In the genomic region with DNA sequence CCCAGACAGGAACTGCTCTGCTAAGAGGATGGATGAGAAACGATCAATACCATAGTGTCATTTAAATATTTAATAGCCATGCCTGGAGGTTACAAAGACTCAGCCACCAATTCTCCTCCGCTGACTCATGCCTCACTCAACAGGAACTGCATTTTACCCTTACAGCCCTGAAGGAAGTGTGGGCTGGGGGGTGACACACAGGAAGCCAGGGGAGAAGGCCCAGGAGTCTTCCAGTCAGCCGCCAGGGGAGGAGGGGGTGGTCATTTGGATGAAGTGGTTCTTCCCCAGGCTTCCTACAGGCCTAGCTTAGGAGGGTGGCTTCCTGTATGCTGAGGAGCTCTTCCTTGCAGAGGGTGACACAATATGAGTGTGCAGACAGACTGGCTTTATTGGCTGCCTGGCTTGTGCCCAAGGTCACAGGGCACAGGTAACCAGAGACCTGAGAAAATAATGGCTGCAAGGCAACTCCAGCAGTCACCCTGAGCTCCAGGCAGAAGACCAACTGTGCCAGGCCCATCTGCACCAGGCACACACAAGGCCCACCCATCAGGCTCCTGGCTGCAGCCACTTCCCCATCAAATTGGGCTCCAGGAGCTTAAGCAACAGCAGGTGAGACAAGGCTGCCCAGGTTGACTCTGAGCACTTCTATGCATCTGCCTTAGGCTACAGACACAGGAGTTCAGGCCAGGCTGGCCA, we compare ENCODE assay signal across 8 cellular contexts. TPM values are rescaled to one million over a fixed set of nuclear protein-coding genes. Genes with fewer than 3 reads are reported as not detected.
A peak's percentile ranks its signal among the peaks of the same experiment; 100 is the strongest.
DNase-seq lines count a peak whose midpoint lies in the region; ATAC-seq and TF ChIP-seq lines count a peak whose summit lies in the region.

No MANE protein-coding gene starts in this region.

- peak overlapping the region; percentile 91 for H3K4me2 ChIP-seq in SK-N-SH
- peak overlapping the region; percentile 80 for H3K4me2 ChIP-seq in skeletal muscle satellite cell (ENCODE audit: low read length)

- H3K4me3 Mint-ChIP-seq in HFFc6, result peak overlapping the region; percentile 87

- intact Hi-C loops in heart right ventricle (cut with DNase I), result no loop called here

- peak; percentile 62 for TF ChIP-seq CTCF in HFFc6 (IDR thresholded peaks at IDR 0.05)
- no peak; the same call in 1 of the 2 replicates for TF ChIP-seq CTCF in SK-N-SH (IDR thresholded peaks at IDR 0.05)
- TF ChIP-seq CTCF in heart right ventricle (IDR thresholded peaks at IDR 0.05), result peak in 2 of 9 donors; percentile 8 to 13

- H3K4me1 ChIP-seq in SK-N-SH (ENCODE audit: control insufficient read depth in 1 of 2, insufficient read depth in 2 of 2, low read depth in 1 of 2, low read length in 1 of 2) (peaks cover 56 to 83% of the 10 kb centered on the region in 2 experiments), heart right ventricle (peaks cover 69 to 100% (median 94%) of the 10 kb centered on the region in 9 donors), skeletal muscle satellite cell (ENCODE audit: control insufficient read depth, insufficient read depth, low read length) (peaks cover 95% of the 10 kb centered on the region)

- WGBS in SK-N-SH (ENCODE audit: low lambda C conversion rate), result 13% methylated on average over 3 of the region's 3 CpGs
- WGBS in heart right ventricle, 2 donors, result 38 to 49% methylated on average over 3 of the region's 3 CpGs

- H4K20me1 ChIP-seq in SK-N-SH (ENCODE audit: insufficient read depth), result peaks cover 11% of the 10 kb centered on the region; the same call in 1 of the 2 replicates

- peaks cover 87% of the 10 kb centered on the region for H3K79me2 ChIP-seq in SK-N-SH (ENCODE audit: insufficient read depth)

- H3K9me3 ChIP-seq in SK-N-SH (no peaks in the 10 kb centered on the region), heart right ventricle (no peaks in the 10 kb centered on the region), skeletal muscle satellite cell (replicated peaks; ENCODE audit: low read length) (no peaks in the 10 kb centered on the region)

- peaks cover 100% of the 10 kb centered on the region for H3K4me1 Mint-ChIP-seq in HFFc6 (ENCODE audit: low read depth)

- peak overlapping the region; percentile 97 for H3K27ac Mint-ChIP-seq in HFFc6
- H3K27ac Mint-ChIP-seq in activated naive CD4-positive, alpha-beta T cell treated with anti-CD3 and anti-CD28 coated beads, Interleukin-2, amount 50 U/mL, for 72 hours, result peak overlapping the region; percentile 92 to 96

- H3K4me3 ChIP-seq in SK-N-SH (ENCODE audit: low read depth in 2 of 2, low read length in 1 of 2) (peak overlapping the region in 1 of 2 experiments; percentile 56; a peak in 1 of 4 replicates), heart right ventricle (peak overlapping the region in 3 of 10 donors; percentile 3 to 29 (median 9)), skeletal muscle satellite cell (ENCODE audit: low read length) (peak overlapping the region; percentile 65)

- peaks cover 4% of the 10 kb centered on the region; the same call in 1 of the 2 replicates for H3K27me3 Mint-ChIP-seq in HFFc6 (ENCODE audit: insufficient read depth)

- peak; percentile 83 to 94 for ATAC-seq in activated naive CD4-positive, alpha-beta T cell treated with anti-CD3 and anti-CD28 coated beads, Interleukin-2, amount 50 U/mL, for 72 hours
- peak in 6 of 8 donors; percentile 3 to 41 (median 18) for ATAC-seq in heart right ventricle
- ATAC-seq in GM18909 (IDR thresholded peaks at IDR 0.05; ENCODE audit: poor library complexity, unreplicated experiment), result no peak
- no peak for ATAC-seq in HG02571 (IDR thresholded peaks at IDR 0.05; ENCODE audit: unreplicated experiment)

- TF ChIP-seq EP300 in SK-N-SH (IDR thresholded peaks at IDR 0.05; ENCODE audit: borderline replicate concordance in 1 of 2, low read depth in 1 of 2, low read length in 1 of 2), result peak; percentile 60 to 99

- POLR2A ChIA-PET in SK-N-SH (lab: Yijun Ruan, JAX), result interaction anchor here (0.8 to 8.7 kb wide), 5 partner anchors 14 to 60 kb away, joined by 3 to 108 read pairs (median 5); a partner anchor contains a TSS

- peaks cover 17% of the 10 kb centered on the region; the same call in 1 of the 2 replicates for H3K36me3 Mint-ChIP-seq in HFFc6 (ENCODE audit: low read depth)
- no peaks in the 10 kb centered on the region for H3K36me3 Mint-ChIP-seq in activated naive CD4-positive, alpha-beta T cell treated with anti-CD3 and anti-CD28 coated beads, Interleukin-2, amount 50 U/mL, for 72 hours

- H3K9me2 ChIP-seq in SK-N-SH, result no peaks in the 10 kb centered on the region

- peak; percentile 97 for DNase-seq in HFFc6
- no peak for DNase-seq in SK-N-SH
- peak; percentile 71 to 92 for DNase-seq in activated naive CD4-positive, alpha-beta T cell treated with anti-CD3 and anti-CD28 coated beads, Interleukin-2, amount 50 U/mL, for 72 hours (ENCODE audit: low spot score in 2 of 2)
- peak in 1 of 2 donors; percentile 72 for DNase-seq in heart right ventricle
- DNase-seq in DMS79 treated with DMSO at 0.1 percent for 48 hours (lab: John Stamatoyannopoulos, UW), result no peak

- CTCF ChIA-PET in SK-N-SH (lab: Yijun Ruan, JAX), result interaction anchor here (1.0 to 18.6 kb wide), 4 partner anchors 9 to 71 kb away, joined by 3 to 618 read pairs (median 78); a partner anchor contains a TSS

- H3K9ac ChIP-seq in SK-N-SH (peak overlapping the region; percentile 89; the same call in 1 of the 2 replicates), skeletal muscle satellite cell (ENCODE audit: low read depth, low read length) (peak overlapping the region; percentile 91)

- H3K9me3 Mint-ChIP-seq in HFFc6, result no peaks in the 10 kb centered on the region
- H3K9me3 Mint-ChIP-seq in activated naive CD4-positive, alpha-beta T cell treated with anti-CD3 and anti-CD28 coated beads, Interleukin-2, amount 50 U/mL, for 72 hours, result no peaks in the 10 kb centered on the region

- no peaks in the 10 kb centered on the region for H3K27me3 ChIP-seq in SK-N-SH (ENCODE audit: insufficient read depth)
- H3K27me3 ChIP-seq in heart right ventricle, result no peaks in the 10 kb centered on the region
- no peaks in the 10 kb centered on the region for H3K27me3 ChIP-seq in skeletal muscle satellite cell (ENCODE audit: control insufficient read depth, insufficient read depth, low read length)

- no peak overlapping the region for H2AFZ ChIP-seq in SK-N-SH (ENCODE audit: low read depth)

- peak overlapping the region; percentile 95 to 100 for H3K27ac ChIP-seq in SK-N-SH (ENCODE audit: low read depth in 2 of 2, low read length in 1 of 2)
- H3K27ac ChIP-seq in heart right ventricle, result peak overlapping the region; percentile 49 to 96 (median 92)

- peaks cover 77% of the 10 kb centered on the region for H3F3A ChIP-seq in SK-N-SH (replicated peaks; ENCODE audit: insufficient read depth)

- H3K36me3 ChIP-seq in SK-N-SH (replicated peaks in 1 of 2; ENCODE audit: control insufficient read depth in 1 of 2, insufficient read depth in 2 of 2, low read length in 1 of 2), result peaks cover under 1 to 4% of the 10 kb centered on the region in 2 experiments
- peaks cover 0 to 12% (median 4%) of the 10 kb centered on the region in 9 donors for H3K36me3 ChIP-seq in heart right ventricle
- peaks cover 14% of the 10 kb centered on the region for H3K36me3 ChIP-seq in skeletal muscle satellite cell (ENCODE audit: insufficient read depth, low read length)

- TF ChIP-seq RAD21 in SK-N-SH (IDR thresholded peaks at IDR 0.05; ENCODE audit: low read length), result no peak

TF ChIP-seq in SK-N-SH, 30 proteins besides CTCF, POLR2A, EP300 and RAD21 (continues in another document):
- TF ChIP-seq YY1 (IDR thresholded peaks at IDR 0.05; ENCODE audit: low read depth), result peak; percentile 69

RNA-seq across cellular contexts. Expression of a gene that starts 30.6 kb away (rescaled TPM):
- total RNA-seq in HFFc6 (2021; fragmentation: NEBNext Ultra II Directional; extraction: Animal tissue kit (Norgen Biotek cat#: 25700)), result 1,000 to 10,000 TPM; 2,131 to 2,494 (median 2,241) TPM
- 5,975 and 6,606 TPM in 2 replicates for polyA plus RNA-seq in SK-N-SH (2012; rRNA removed)
- 4,575 and 6,412 TPM in 2 replicates for polyA plus RNA-seq in SK-N-SH (2012; cell fraction: cytosol; rRNA removed)
- polyA plus RNA-seq in SK-N-SH (2012; cell fraction: nucleus; rRNA removed), result 2,397 and 2,614 TPM in 2 replicates
- total RNA-seq in activated naive CD4-positive, alpha-beta T cell treated with anti-CD3 and anti-CD28 coated beads, Interleukin-2, amount 50 U/mL, for 72 hours, result 1,000 to 10,000 TPM; 4,045 to 4,525 TPM
- total RNA-seq in heart right ventricle, result 1,000 to 10,000 TPM in 1 of 10 donors, 100 to 1,000 TPM in 9; 578 to 1,255 (median 694) TPM
- 1,000 to 10,000 TPM in 1 of 2 donors, 100 to 1,000 TPM in 1; 852 to 3,129 TPM for polyA plus RNA-seq in heart right ventricle
- 2,666 and 4,433 TPM in 2 replicates for total RNA-seq in skeletal muscle satellite cell (2012; rRNA removed)

RNA-seq across cellular contexts. Expression of a gene that starts 34.1 kb away (rescaled TPM):
- 100 to 1,000 TPM; 219 to 290 (median 253) TPM for total RNA-seq in HFFc6 (2021; fragmentation: NEBNext Ultra II Directional; extraction: Animal tissue kit (Norgen Biotek cat#: 25700))
- polyA plus RNA-seq in SK-N-SH (2012; rRNA removed) (63.0 and 89.0 TPM in 2 replicates), heart right ventricle (100 to 1,000 TPM in 1 of 2 donors, 10 to 100 TPM in 1; 41.2 to 123 TPM)
- 56.9 and 70.1 TPM in 2 replicates for polyA plus RNA-seq in SK-N-SH (2012; cell fraction: cytosol; rRNA removed)
- 269 and 301 TPM in 2 replicates for polyA plus RNA-seq in SK-N-SH (2012; cell fraction: nucleus; rRNA removed)
- total RNA-seq in activated naive CD4-positive, alpha-beta T cell treated with anti-CD3 and anti-CD28 coated beads, Interleukin-2, amount 50 U/mL, for 72 hours, result 10 to 100 TPM; 49.8 to 66.8 TPM
- total RNA-seq in heart right ventricle, result 10 to 100 TPM; 52.0 to 83.7 (median 63.3) TPM
- total RNA-seq in skeletal muscle satellite cell (2012; rRNA removed), result 116 and 118 TPM in 2 replicates

RNA-seq across cellular contexts. Expression of a gene that starts 36.9 kb away (rescaled TPM):
- total RNA-seq in HFFc6 (2021; fragmentation: NEBNext Ultra II Directional; extraction: Animal tissue kit (Norgen Biotek cat#: 25700)), result 100 to 1,000 TPM in 1 of 6 experiments, 10 to 100 TPM in 5; 76.5 to 102 (median 83.1) TPM
- polyA plus RNA-seq in SK-N-SH (2012; rRNA removed), result 41.2 and 54.4 TPM in 2 replicates
- polyA plus RNA-seq in SK-N-SH (2012; cell fraction: cytosol; rRNA removed), result 17.0 and 20.0 TPM in 2 replicates
- 224 and 236 TPM in 2 replicates for polyA plus RNA-seq in SK-N-SH (2012; cell fraction: nucleus; rRNA removed)
- 100 to 1,000 TPM; 114 to 131 TPM for total RNA-seq in activated naive CD4-positive, alpha-beta T cell treated with anti-CD3 and anti-CD28 coated beads, Interleukin-2, amount 50 U/mL, for 72 hours
- 10 to 100 TPM; 30.4 to 41.3 (median 35.0) TPM for total RNA-seq in heart right ventricle
- polyA plus RNA-seq in heart right ventricle, result 10 to 100 TPM in 1 of 2 donors, 1 to 10 TPM in 1; 9.7 to 17.2 TPM
- 117 and 149 TPM in 2 replicates for total RNA-seq in skeletal muscle satellite cell (2012; rRNA removed)

Comparison
In these comparisons a context has a peak if more than half of its experiments do, and no peak if none do; other contexts are left out.
1. DNase-seq: peak in HFFc6 (single experiment) and activated naive CD4-positive, alpha-beta T cell treated with anti-CD3 and anti-CD28 coated beads, Interleukin-2, amount 50 U/mL, for 72 hours (2 of 2); none in SK-N-SH (single experiment) and DMS79 treated with DMSO at 0.1 percent for 48 hours (single experiment).
2. ATAC-seq: peak in activated naive CD4-positive, alpha-beta T cell treated with anti-CD3 and anti-CD28 coated beads, Interleukin-2, amount 50 U/mL, for 72 hours (2 of 2) and heart right ventricle (6 of 8); none in GM18909 (single experiment) and HG02571 (single experiment).